Comparison of ENCODE assay signal across 20 cellular contexts in the genomic region with DNA sequence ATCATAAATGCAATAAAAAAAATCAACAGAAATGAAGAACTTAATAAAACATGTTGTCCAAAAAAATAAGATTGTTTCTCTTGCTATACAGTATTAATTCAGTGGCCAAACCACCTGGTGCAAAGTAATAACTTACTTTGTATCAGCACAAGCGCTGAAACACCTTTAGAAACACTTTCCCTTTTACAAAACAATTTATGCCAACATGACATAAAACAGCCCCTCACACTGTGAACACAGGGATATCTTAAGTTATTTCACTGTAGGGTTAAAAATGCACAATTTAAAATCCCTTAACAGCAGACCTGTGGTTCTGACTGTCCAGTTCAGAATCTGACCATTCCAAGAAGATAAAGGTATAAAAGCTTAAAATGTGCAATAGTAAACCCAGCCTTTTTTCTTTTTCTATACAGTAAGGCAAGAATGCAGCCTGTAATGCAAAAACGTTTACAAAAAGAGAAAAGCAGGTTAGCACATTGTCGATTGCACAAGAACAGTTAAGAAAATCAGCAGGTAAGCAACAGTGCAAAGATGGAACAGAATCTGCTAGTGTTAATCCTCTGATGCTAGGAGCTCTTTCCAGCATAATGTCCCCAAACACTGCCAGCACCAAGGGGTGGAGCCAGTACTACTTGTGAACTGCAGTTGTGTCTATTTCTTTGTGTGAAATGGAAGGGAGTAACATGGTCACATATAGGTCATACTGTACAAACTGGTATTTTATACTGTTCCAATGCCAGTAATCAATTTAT. TPM values are rescaled to one million over a fixed set of nuclear protein-coding genes. Genes with fewer than 3 reads are reported as not detected.
DNase-seq lines count a peak whose midpoint lies in the region; ATAC-seq, FAIRE-seq and TF ChIP-seq lines count a peak whose summit lies in the region.
"Had no signal": no experiment of that assay in that cellular context is flagged by ENCODE, and none has a peak within 500 bp of the region (broad histone marks: within the 10 kb centered on the region; RNA-seq: fewer than 3 reads in every experiment).

No MANE protein-coding gene starts in this region.

- CTCF ChIA-PET in K562 (lab: Yijun Ruan, JAX; ENCODE audit: low intra/inter-chr PET ratio): no interaction called here

- H3K27me3 ChIP-seq in K562 (ENCODE audit: control insufficient read depth in 2 of 2, insufficient read depth in 2 of 2, low read length in 2 of 2) (no peaks in the 10 kb centered on the region), upper lobe of right lung (no peaks in the 10 kb centered on the region)
- H3K27me3 ChIP-seq: dorsolateral prefrontal cortex had no signal

- no peaks in the 10 kb centered on the region for H3K9me3 Mint-ChIP-seq in activated T-cell treated with anti-CD3 and anti-CD28 coated beads, Interleukin-2, amount 50 U/mL, for 24 hours
- no peaks in the 10 kb centered on the region for H3K9me3 Mint-ChIP-seq in activated T-cell treated with anti-CD3 and anti-CD28 coated beads, Interleukin-2, amount 50 U/mL, for 4 hours
- H3K9me3 Mint-ChIP-seq in nephron: no peaks in the 10 kb centered on the region

- no peak for TF ChIP-seq POLR2A in K562 (conservative IDR thresholded peaks at IDR 0.05)

- peaks cover 36% of the 10 kb centered on the region for H3K4me1 Mint-ChIP-seq in activated T-cell treated with anti-CD3 and anti-CD28 coated beads, Interleukin-2, amount 50 U/mL, for 24 hours (ENCODE audit: low read depth)
- peaks cover 22% of the 10 kb centered on the region for H3K4me1 Mint-ChIP-seq in activated T-cell treated with anti-CD3 and anti-CD28 coated beads, Interleukin-2, amount 50 U/mL, for 4 hours (ENCODE audit: low read depth)
- peaks cover 18% of the 10 kb centered on the region for H3K4me1 Mint-ChIP-seq in nephron

- no peak for TF ChIP-seq EP300 in K562 (IDR thresholded peaks at IDR 0.05; ENCODE audit: low read length)

- H3K4me1 ChIP-seq in K562 (replicated peaks in 1 of 2; ENCODE audit: control insufficient read depth in 2 of 2, insufficient read depth in 2 of 2, low read length in 2 of 2) (no peaks in the 10 kb centered on the region; a peak in 2 of 5 replicates), upper lobe of right lung (peaks cover 20% of the 10 kb centered on the region)
- H3K4me1 ChIP-seq: HAP-1 had no signal

- DNase-seq in activated T-cell treated with anti-CD3 and anti-CD28 coated beads, Interleukin-2, amount 50 U/mL, for 24 hours: no peak
- no peak for DNase-seq in activated T-cell treated with anti-CD3 and anti-CD28 coated beads, Interleukin-2, amount 50 U/mL, for 4 hours
- DNase-seq in D721Med (ENCODE audit: insufficient read length, low spot score): no peak
- DNase-seq in K562 (ENCODE audit: extremely low read depth in 1 of 4, low spot score in 3 of 4): no peak
- DNase-seq in upper lobe of right lung: no peak
- DNase-seq: activated CD4-positive, alpha-beta T cell treated with anti-CD3 and anti-CD28 coated beads, Interleukin-2, amount 50 U/mL, for 48 hours; activated gamma-delta T cell treated with Interleukin-2 at 50 U/mL for 16 hours; glutamatergic neuron; mammary epithelial cell; NCI-H2029; NCI-H526 had no signal

- H4K20me1 ChIP-seq in K562 (replicated peaks; ENCODE audit: control insufficient read depth, insufficient read depth, low read length): no peaks in the 10 kb centered on the region

- H3K4me3 ChIP-seq in K562: no peak overlapping the region
- no peak overlapping the region for H3K4me3 ChIP-seq in upper lobe of right lung
- H3K4me3 ChIP-seq: dorsolateral prefrontal cortex, HAP-1 had no signal

- H3K27me3 Mint-ChIP-seq in activated T-cell treated with anti-CD3 and anti-CD28 coated beads, Interleukin-2, amount 50 U/mL, for 24 hours: no peaks in the 10 kb centered on the region
- H3K27me3 Mint-ChIP-seq in activated T-cell treated with anti-CD3 and anti-CD28 coated beads, Interleukin-2, amount 50 U/mL, for 4 hours (ENCODE audit: low read depth): no peaks in the 10 kb centered on the region
- H3K27me3 Mint-ChIP-seq in nephron (ENCODE audit: low read depth): no peaks in the 10 kb centered on the region

- H3K9me3 ChIP-seq in K562 (replicated peaks; ENCODE audit: control insufficient read depth, insufficient read depth, low read depth, low read length) (no peaks in the 10 kb centered on the region), upper lobe of right lung (no peaks in the 10 kb centered on the region)
- H3K9me3 ChIP-seq: HAP-1 had no signal

- H3K36me3 ChIP-seq in K562 (ENCODE audit: control insufficient read depth, insufficient read depth, low read length): peaks cover 87% of the 10 kb centered on the region
- peaks cover 68% of the 10 kb centered on the region for H3K36me3 ChIP-seq in upper lobe of right lung

- H3K79me2 ChIP-seq in K562 (ENCODE audit: control insufficient read depth, insufficient read depth, low read length): peaks cover 21% of the 10 kb centered on the region

- POLR2A ChIA-PET in K562 (lab: Yijun Ruan, JAX): interaction anchor here (1.6 kb wide), 1 partner anchor 11 kb away, joined by 5 read pairs; no protein-coding TSS in a partner anchor

- FAIRE-seq in D721Med (lab: Jason Lieb, UNC) (peak; percentile 56), K562 (lab: Jason Lieb, UNC) (no peak)
- FAIRE-seq: RCC 7860, TTC549 had no signal

- in situ Hi-C loops in K562 (cut with MboI): no loop called here

- H3K27ac Mint-ChIP-seq in activated T-cell treated with anti-CD3 and anti-CD28 coated beads, Interleukin-2, amount 50 U/mL, for 24 hours: peak overlapping the region; percentile 62
- H3K27ac Mint-ChIP-seq in nephron: peak overlapping the region in 2 of 3 experiments; percentile 12 to 16

- no peak overlapping the region for H2AFZ ChIP-seq in K562 (ENCODE audit: low read depth, low read length)

- TF ChIP-seq CTCF in D721Med (IDR thresholded peaks at IDR 0.05; ENCODE audit: insufficient read depth, missing control alignments): no peak
- TF ChIP-seq CTCF in K562 (IDR thresholded peaks at IDR 0.05 in 2 of 3, conservative IDR thresholded peaks at IDR 0.05 in 1 of 3; ENCODE audit: insufficient read depth in 2 of 3, low read depth in 1 of 3, low read length in 3 of 3): no peak
- TF ChIP-seq CTCF in nephron (IDR thresholded peaks at IDR 0.05; ENCODE audit: unreplicated experiment in 3 of 3): no peak
- no peak for TF ChIP-seq CTCF in upper lobe of right lung (IDR thresholded peaks at IDR 0.05)

- H3K27ac ChIP-seq in K562 (ENCODE audit: extremely low read depth, low read depth, low read length) (no peak overlapping the region), upper lobe of right lung (no peak overlapping the region)

- no peak for TF ChIP-seq RAD21 in K562 (CRISPR knock-in tag; conservative IDR thresholded peaks at IDR 0.05 in 1 of 2, IDR thresholded peaks at IDR 0.05 in 1 of 2)

- 57% methylated on average over 3 of the region's 3 CpGs for WGBS in K562 (ENCODE audit: insufficient coverage, low coverage, missing lambda C conversion rate)

- no peak overlapping the region for H3K4me2 ChIP-seq in K562 (ENCODE audit: insufficient read depth, low read length)

- ATAC-seq in activated T-cell treated with anti-CD3 and anti-CD28 coated beads, Interleukin-2, amount 50 U/mL, for 4 hours: no peak
- ATAC-seq in K562 (peak; percentile 20), GM18861 (IDR thresholded peaks at IDR 0.05; ENCODE audit: unreplicated experiment) (no peak), upper lobe of right lung (no peak), GM19035 (IDR thresholded peaks at IDR 0.05; ENCODE audit: unreplicated experiment) (no peak)
- ATAC-seq: esophagus mucosa, SK-N-SH treated with all-trans-retinoic acid at 6 μM for 48 hours had no signal

- no TSS peak for BruUV-seq in K562 (replicated peaks; lab: Mats Ljungman, UMichigan)

- no peaks in the 10 kb centered on the region for H3K9me1 ChIP-seq in K562 (ENCODE audit: control insufficient read depth, insufficient read depth, low read length)

- no peak overlapping the region for H3K4me3 Mint-ChIP-seq in activated T-cell treated with anti-CD3 and anti-CD28 coated beads, Interleukin-2, amount 50 U/mL, for 24 hours
- H3K4me3 Mint-ChIP-seq in activated T-cell treated with anti-CD3 and anti-CD28 coated beads, Interleukin-2, amount 50 U/mL, for 4 hours: no peak overlapping the region
- H3K4me3 Mint-ChIP-seq in nephron: no peak overlapping the region

- no peak overlapping the region for H3K9ac ChIP-seq in K562 (ENCODE audit: insufficient read depth in 1 of 2, low read depth in 2 of 2, low read length in 2 of 2)

- H3K36me3 Mint-ChIP-seq in activated T-cell treated with anti-CD3 and anti-CD28 coated beads, Interleukin-2, amount 50 U/mL, for 24 hours (ENCODE audit: low read depth): peaks cover 96% of the 10 kb centered on the region
- H3K36me3 Mint-ChIP-seq in activated T-cell treated with anti-CD3 and anti-CD28 coated beads, Interleukin-2, amount 50 U/mL, for 4 hours (ENCODE audit: insufficient read depth): peaks cover 37% of the 10 kb centered on the region
- peaks cover 54% of the 10 kb centered on the region for H3K36me3 Mint-ChIP-seq in nephron (ENCODE audit: low read depth)

- intact Hi-C loops in K562 (cut with micrococcal nuclease): no loop called here
- intact Hi-C loops in upper lobe of right lung (cut with DNase I): no loop called here

TF ChIP-seq in K562, 482 proteins besides CTCF, POLR2A, EP300 and RAD21 (continues in another document):
- TF ChIP-seq C11orf30 (IDR thresholded peaks at IDR 0.05; ENCODE audit: low read depth): peak; percentile 42; the same call in 1 of the 2 replicates
- no peak for TF ChIP-seq NCOA4 (IDR thresholded peaks at IDR 0.05; ENCODE audit: partially characterized antibody)
- TF ChIP-seq ZNF316 (IDR thresholded peaks at IDR 0.05): peak; percentile 57; the same call in 1 of the 2 replicates

RNA-seq across cellular contexts. Expression of a gene that starts 21.6 kb away (rescaled TPM):
- 10 to 100 TPM; 53.9 to 60.5 (median 59.6) TPM for total RNA-seq in activated T-cell treated with anti-CD3 and anti-CD28 coated beads, Interleukin-2, amount 50 U/mL, for 4 hours
- 10.7 and 28.6 TPM in 2 replicates for total RNA-seq in K562 (2011; cell fraction: chromatin; rRNA removed; ENCODE audit: low replicate concordance)
- 6.7 and 7.6 TPM in 2 replicates for total RNA-seq in K562 (2011; cell fraction: nucleolus; rRNA removed)
- total RNA-seq in K562 (2011; cell fraction: nucleoplasm; rRNA removed): 20.8 and 42.9 TPM in 2 replicates
- 10.3 and 11.8 TPM in 2 replicates for total RNA-seq in K562 (2014; rRNA removed)
- 25.5 and 26.8 TPM in 2 replicates for total RNA-seq in K562 (2014; rRNA removed; fragmentation: Illumina TruSeq; extraction: Trizol)
- 23.6 and 25.4 TPM in 2 replicates for total RNA-seq in K562 (2015; rRNA removed; fragmentation: Illumina TruSeq; extraction: Trizol)
- total RNA-seq in K562 (2021): 41.8 and 48.4 TPM in 2 replicates
- 17.6 and 19.8 TPM in 2 replicates for polyA plus RNA-seq in K562 (2011; rRNA removed)
- polyA plus RNA-seq in K562 (2011; cell fraction: cytosol; rRNA removed): 4.0 and 10.5 TPM in 2 replicates
- 11.3 and 16.5 TPM in 2 replicates for polyA plus RNA-seq in K562 (2011; cell fraction: nucleus; rRNA removed)
- 30.3 and 32.9 TPM in 2 replicates for polyA plus RNA-seq in K562 (2012)
- 32.4 and 35.8 TPM in 2 replicates for polyA plus RNA-seq in K562 (2014; fragmentation: Illumina TruSeq; extraction: Trizol)
- 10 to 100 TPM; 20.2 to 20.9 TPM for polyA plus RNA-seq in K562 (2014; fragmentation: Nextera tagmentation; extraction: Ambion mirVana)
- 15.9 and 16.7 TPM in 2 replicates for polyA plus RNA-seq in K562 (2014; rRNA removed)
- polyA minus RNA-seq in K562 (2011; rRNA and poly(A)+ RNA removed): 14.8 and 18.2 TPM in 2 replicates
- polyA minus RNA-seq in K562 (2011; cell fraction: cytosol; rRNA and poly(A)+ RNA removed): 12.5 and 15.7 TPM in 2 replicates
- 10.0 and 16.6 TPM in 2 replicates for polyA minus RNA-seq in K562 (2011; cell fraction: nucleus; rRNA and poly(A)+ RNA removed)
- 104 TPM for total RNA-seq in upper lobe of right lung
